Comparison of ENCODE assay signal across 9 cellular contexts in genomic region chr19:18274776-18275356, GRCh38. TPM values are rescaled to one million over a fixed set of nuclear protein-coding genes. Genes with fewer than 3 reads are reported as not detected.
DNase-seq lines count a peak whose midpoint lies in the region; ATAC-seq, FAIRE-seq and TF ChIP-seq lines count a peak whose summit lies in the region.
"Had no signal": no experiment of that assay in that cellular context is flagged by ENCODE, and none has a peak within 500 bp of the region (broad histone marks: within the 10 kb centered on the region; RNA-seq: fewer than 3 reads in every experiment).

No MANE protein-coding gene starts in this region.

- TF ChIP-seq CTCF in vagina (IDR thresholded peaks at IDR 0.05), result no peak

- FAIRE-seq in H54 (lab: Jason Lieb, UNC), result no peak

- H3K9ac ChIP-seq in duodenal mucosa (ENCODE audit: low read depth in 1 of 2, low read length in 2 of 2), result peak overlapping the region; percentile 53 to 63

- H3K9me3 ChIP-seq in duodenal mucosa (ENCODE audit: control insufficient read depth in 1 of 2, low read length in 2 of 2) (no peaks in the 10 kb centered on the region), mesodermal cell (ENCODE audit: control insufficient read depth, low read length) (no peaks in the 10 kb centered on the region), vagina (no peaks in the 10 kb centered on the region)

- DNase-seq in H54 (ENCODE audit: insufficient read length, low spot score) (peak; percentile 92), RKO (ENCODE audit: low spot score) (peak; percentile 85), vagina (ENCODE audit: extremely low spot score in 2 of 2) (no peak), GF-D8 (lab: John Stamatoyannopoulos, UW) (no peak)
- DNase-seq in activated naive CD4-positive, alpha-beta T cell treated with anti-CD3 and anti-CD28 coated beads, Interleukin-2, amount 50 U/mL, for 16 hours, result no peak

- intact Hi-C loops in vagina (cut with DNase I), result no loop called here

- H3K4me3 ChIP-seq in duodenal mucosa (ENCODE audit: low read depth in 1 of 2, low read length in 2 of 2) (peak overlapping the region; percentile 4 to 20), mesodermal cell (ENCODE audit: extremely low read depth, insufficient read depth, low read length, poor library complexity, severe bottlenecking) (no peak overlapping the region), vagina (peak overlapping the region; percentile 9 to 32)

- H3K4me1 ChIP-seq in duodenal mucosa (ENCODE audit: control insufficient read depth in 1 of 2, insufficient read depth in 2 of 2, low read length in 2 of 2), result peaks cover 26 to 45% of the 10 kb centered on the region in 2 donors
- H3K4me1 ChIP-seq in mesodermal cell (ENCODE audit: control insufficient read depth, insufficient read depth, low read length, poor library complexity, severe bottlenecking), result peaks cover 14% of the 10 kb centered on the region
- peaks cover 47% of the 10 kb centered on the region for H3K4me1 ChIP-seq in vagina

- H3K27ac ChIP-seq in duodenal mucosa (ENCODE audit: low read depth, low read length), result peak overlapping the region; percentile 78
- H3K27ac ChIP-seq in mesodermal cell (ENCODE audit: low read depth, low read length, severe bottlenecking), result peak overlapping the region; percentile 36
- H3K27ac ChIP-seq in vagina, result peak overlapping the region; percentile 90

- ATAC-seq in HG03571 (IDR thresholded peaks at IDR 0.05; ENCODE audit: unreplicated experiment), result no peak

- H3K36me3 ChIP-seq in duodenal mucosa (ENCODE audit: control insufficient read depth in 1 of 2, insufficient read depth in 2 of 2, low read length in 2 of 2) (peaks cover 16 to 21% of the 10 kb centered on the region in 2 donors), mesodermal cell (ENCODE audit: control insufficient read depth, insufficient read depth, low read length) (peaks cover 52% of the 10 kb centered on the region), vagina (no peaks in the 10 kb centered on the region)

- H3K27me3 ChIP-seq in duodenal mucosa (ENCODE audit: control insufficient read depth in 1 of 2, insufficient read depth in 2 of 2, low read length in 2 of 2), result no peaks in the 10 kb centered on the region
- H3K27me3 ChIP-seq in vagina, result no peaks in the 10 kb centered on the region

- TF ChIP-seq POLR2A in H54 (IDR thresholded peaks at IDR 0.05; ENCODE audit: low read depth, low read length) (no peak), vagina (IDR thresholded peaks at IDR 0.05) (no peak)

- 90 to 91% methylated on average over 10 to 12 of the region's 13 CpGs for WGBS in mesodermal cell (ENCODE audit: insufficient coverage in 2 of 2), 2 experiments

RNA-seq across cellular contexts. Expression of gene IQCN, which starts 0.6 kb away (rescaled TPM):
- polyA plus RNA-seq in mesodermal cell (2013, experiment 1 of 2), result 1.3 TPM
- 1.4 TPM for polyA plus RNA-seq in mesodermal cell (2013, experiment 2 of 2)
- total RNA-seq in vagina, result 4.4 TPM

RNA-seq across cellular contexts. Expression of gene JUND, which starts 6.6 kb away (rescaled TPM):
- polyA plus RNA-seq in mesodermal cell (2013, experiment 1 of 2), result 239 TPM
- 198 TPM for polyA plus RNA-seq in mesodermal cell (2013, experiment 2 of 2)
- total RNA-seq in vagina, result 531 TPM

RNA-seq across cellular contexts. Expression of gene LSM4, which starts 48.0 kb away (rescaled TPM):
- polyA plus RNA-seq in mesodermal cell (2013, experiment 1 of 2), result 196 TPM
- polyA plus RNA-seq in mesodermal cell (2013, experiment 2 of 2), result 181 TPM
- 54.3 TPM for total RNA-seq in vagina

RNA-seq across cellular contexts. Expression of gene PDE4C, which starts 48.6 kb away (rescaled TPM):
- polyA plus RNA-seq in mesodermal cell (2013, experiment 1 of 2), result 0.48 TPM
- not detected for polyA plus RNA-seq in mesodermal cell (2013, experiment 2 of 2)
- 0.98 TPM for total RNA-seq in vagina
- total RNA-seq: T-helper 2 cell treated with Interferon-gamma antibody and Interleukin-4, amounts not matched to agents 100 ng/mL and 5 ng/mL, for 36 hours had no signal

Comparison
In these comparisons a context has a peak if more than half of its experiments do, and no peak if none do; other contexts are left out.
1. DNase-seq: peak in H54 (single experiment) and RKO (single experiment); none in vagina (0 of 2), GF-D8 (single experiment) and activated naive CD4-positive, alpha-beta T cell treated with anti-CD3 and anti-CD28 coated beads, Interleukin-2, amount 50 U/mL, for 16 hours (single experiment).
2. H3K27ac ChIP-seq: peak in every context shown above with its lines; median percentile 90 in vagina; 78 in duodenal mucosa; 36 in mesodermal cell.